ENCODE assay signal across 24 cellular contexts in genomic region chr12:125515887-125516286, GRCh38.
DNase-seq lines count a peak whose midpoint lies in the region; ATAC-seq, FAIRE-seq and TF ChIP-seq lines count a peak whose summit lies in the region.
"Had no signal": no experiment of that assay in that cellular context is flagged by ENCODE, and none has a peak within 500 bp of the region (broad histone marks: within the 10 kb centered on the region; RNA-seq: fewer than 3 reads in every experiment).

No MANE protein-coding gene starts in this region.

- H3K9me3 ChIP-seq in HEK293 (ENCODE audit: control insufficient read depth, insufficient read depth, low read depth, low read length) (no peaks in the 10 kb centered on the region), IMR-90 (ENCODE audit: control insufficient read depth, insufficient read depth, low read length) (peaks cover 36% of the 10 kb centered on the region), neuronal stem cell (replicated peaks in 1 of 2; ENCODE audit: control insufficient read depth in 2 of 2, insufficient read depth in 1 of 2, low read depth in 1 of 2, low read length in 2 of 2) (peaks cover 0 to 2% of the 10 kb centered on the region in 2 donors), psoas muscle (no peaks in the 10 kb centered on the region)
- H3K9me3 ChIP-seq: BLaER1 treated with 17β-estradiol and CSF1 and Interleukin-3, amounts not matched to agents 10 nM and 100 nM; Caco-2 had no signal

- no peak for TF ChIP-seq CTCF in HEK293 (tag by site-specific recombination; IDR thresholded peaks at IDR 0.05)
- TF ChIP-seq CTCF in IMR-90 (conservative IDR thresholded peaks at IDR 0.05; ENCODE audit: low read depth, low read length) = no peak
- TF ChIP-seq CTCF in psoas muscle (IDR thresholded peaks at IDR 0.05) = no peak

- H3K18ac ChIP-seq in IMR-90 (ENCODE audit: low read depth, low read length) (no peak overlapping the region), neuronal stem cell (ENCODE audit: low read length) (no peak overlapping the region)

- H3K27me3 ChIP-seq in IMR-90 (ENCODE audit: control insufficient read depth, insufficient read depth, low read length) (no peaks in the 10 kb centered on the region), neuronal stem cell (ENCODE audit: control insufficient read depth in 3 of 3, insufficient read depth in 3 of 3, low read depth in 1 of 3, low read length in 3 of 3) (no peaks in the 10 kb centered on the region), psoas muscle (ENCODE audit: insufficient read depth in 3 of 3, low read length in 2 of 3) (no peaks in the 10 kb centered on the region)
- H3K27me3 ChIP-seq: BLaER1 treated with 17β-estradiol and CSF1 and Interleukin-3, amounts not matched to agents 10 nM and 100 nM had no signal

- FAIRE-seq in GM12891 (lab: Jason Lieb, UNC) = peak; percentile 38
- FAIRE-seq: A204.1, D721Med, G401.6, GM12878, GM19239 had no signal

- no peak for TF ChIP-seq RAD21 in IMR-90 (IDR thresholded peaks at IDR 0.05; ENCODE audit: low read length)

- peak overlapping the region; percentile 45 for H2BK5ac ChIP-seq in IMR-90 (ENCODE audit: low read depth, low read length, poor library complexity, severe bottlenecking)
- no peak overlapping the region for H2BK5ac ChIP-seq in neuronal stem cell (ENCODE audit: low read length)

- H2BK15ac ChIP-seq in IMR-90 (ENCODE audit: low read depth, low read length) = no peak overlapping the region
- H2BK15ac ChIP-seq in neuronal stem cell (ENCODE audit: low read length) = no peak overlapping the region

- H3K4me3 ChIP-seq in HEK293 (ENCODE audit: low read depth, low read length) (no peak overlapping the region), IMR-90 (ENCODE audit: insufficient read depth, low read depth, low read length) (no peak overlapping the region), neuronal stem cell (ENCODE audit: low read length in 2 of 2) (no peak overlapping the region), psoas muscle (no peak overlapping the region)
- H3K4me3 ChIP-seq: BLaER1 treated with 17β-estradiol and CSF1 and Interleukin-3, amounts not matched to agents 10 nM and 100 nM; GM12878 had no signal

- no peak overlapping the region for H2AK5ac ChIP-seq in IMR-90 (ENCODE audit: low read depth, low read length)
- H2AK5ac ChIP-seq in neuronal stem cell (ENCODE audit: low read depth, low read length) = no peak overlapping the region

- H3K4me2 ChIP-seq in IMR-90 (ENCODE audit: low read depth, low read length) = no peak overlapping the region
- H3K4me2 ChIP-seq in neuronal stem cell (ENCODE audit: insufficient read depth, low read length, poor library complexity, severe bottlenecking) = no peak overlapping the region
- H3K4me2 ChIP-seq: BLaER1 treated with 17β-estradiol and CSF1 and Interleukin-3, amounts not matched to agents 10 nM and 100 nM had no signal

- H3K27ac ChIP-seq in HEK293 (ENCODE audit: extremely low read depth, low read depth, low read length) (no peak overlapping the region), IMR-90 (ENCODE audit: insufficient read depth, low read length) (no peak overlapping the region), neuronal stem cell (replicated peaks; ENCODE audit: low read length) (no peak overlapping the region), psoas muscle (no peak overlapping the region)
- H3K27ac ChIP-seq: BLaER1 treated with 17β-estradiol and CSF1 and Interleukin-3, amounts not matched to agents 10 nM and 100 nM; C4-2B had no signal

- H2AK9ac ChIP-seq in IMR-90 (replicated peaks; ENCODE audit: low read depth, low read length, poor library complexity) = no peak overlapping the region

- no peak for TF ChIP-seq POLR2A in GM12891 (IDR thresholded peaks at IDR 0.05; ENCODE audit: low read depth, low read length)
- TF ChIP-seq POLR2A in IMR-90 (IDR thresholded peaks at IDR 0.05; ENCODE audit: low read depth, low read length) = no peak

- POLR2A ChIA-PET in HEK293 (lab: Yijun Ruan, JAX) (no interaction called here), IMR-90 (lab: Charles Lee; ENCODE audit: unreplicated experiment) (no interaction called here)

- H3K14ac ChIP-seq in IMR-90 (replicated peaks; ENCODE audit: low read depth, low read length) (no peak overlapping the region), neuronal stem cell (ENCODE audit: low read length) (peak overlapping the region; percentile 48)

- H3K9me1 ChIP-seq in IMR-90 (ENCODE audit: insufficient read depth, low read length) = no peaks in the 10 kb centered on the region

- no peak overlapping the region for H3K23ac ChIP-seq in IMR-90 (ENCODE audit: low read depth, low read length)
- H3K23ac ChIP-seq in neuronal stem cell (ENCODE audit: low read depth, low read length, poor library complexity) = no peak overlapping the region

- no peak overlapping the region for H2BK20ac ChIP-seq in IMR-90 (ENCODE audit: low read depth, low read length)

- H3K9ac ChIP-seq in IMR-90 (ENCODE audit: low read depth, low read length) = no peak overlapping the region
- peak overlapping the region; percentile 68 for H3K9ac ChIP-seq in neuronal stem cell (ENCODE audit: low read depth, low read length, poor library complexity)
- H3K9ac ChIP-seq: BLaER1 treated with 17β-estradiol and CSF1 and Interleukin-3, amounts not matched to agents 10 nM and 100 nM had no signal

- CTCF ChIA-PET in HEK293 (lab: Yijun Ruan, JAX) = interaction anchor here (0.7 kb wide), 1 partner anchor 8 kb away, joined by 6 read pairs; no protein-coding TSS in a partner anchor
- CTCF ChIA-PET in IMR-90 (lab: Yijun Ruan, JAX) = no interaction called here

- H3K4ac ChIP-seq in IMR-90 (ENCODE audit: low read depth, low read length) = no peak overlapping the region
- no peak overlapping the region for H3K4ac ChIP-seq in neuronal stem cell (ENCODE audit: low read length)

- H4K8ac ChIP-seq in IMR-90 (ENCODE audit: low read depth in 2 of 2, low read length in 2 of 2) (no peak overlapping the region), neuronal stem cell (ENCODE audit: low read depth, low read length) (no peak overlapping the region)

- H2AFZ ChIP-seq in IMR-90 (replicated peaks; ENCODE audit: low read length, poor library complexity) (no peak overlapping the region), neuronal stem cell (ENCODE audit: low read length) (no peak overlapping the region)

- intact Hi-C loops in IMR-90 (cut with micrococcal nuclease) = no loop called here
- intact Hi-C loops in psoas muscle (cut with DNase I) = no loop called here

- H3K4me1 ChIP-seq in HEK293 (ENCODE audit: control insufficient read depth, insufficient read depth, low read length) (no peaks in the 10 kb centered on the region), IMR-90 (ENCODE audit: control insufficient read depth, insufficient read depth, low read length) (no peaks in the 10 kb centered on the region), neuronal stem cell (ENCODE audit: control insufficient read depth in 2 of 2, insufficient read depth in 1 of 2, low read depth in 1 of 2, low read length in 2 of 2) (peaks cover 0 to 8% of the 10 kb centered on the region in 2 donors), psoas muscle (no peaks in the 10 kb centered on the region)
- H3K4me1 ChIP-seq: BLaER1 treated with 17β-estradiol and CSF1 and Interleukin-3, amounts not matched to agents 10 nM and 100 nM had no signal

- no peak overlapping the region for H3K56ac ChIP-seq in IMR-90 (ENCODE audit: extremely low read depth, insufficient read depth, low read length)

- no TSS peak for BruUV-seq in IMR-90 (replicated peaks; lab: Mats Ljungman, UMichigan)

- DNase-seq in GM12891 (ENCODE audit: insufficient read length, low spot score) (no peak), IMR-90 (no peak), neuronal stem cell (ENCODE audit: low spot score) (no peak), psoas muscle (no peak), AG08396 (ENCODE audit: low spot score) (no peak), MV-4-11 (lab: John Stamatoyannopoulos, UW) (no peak), pons (ENCODE audit: low spot score) (no peak)
- DNase-seq: 8988T; ACHN; AML-193; Caco-2; Calu3; CD4-positive, alpha-beta T cell; CD8-positive, alpha-beta T cell; DMS79 treated with DMSO at 0.1 percent for 48 hours; GF-D8 had no signal

- 76 to 100% methylated on average over 3 to 5 of the region's 8 CpGs for WGBS in IMR-90 (ENCODE audit: extremely low coverage in 2 of 2, insufficient read length in 1 of 2), 2 experiments
- 96 to 100% methylated on average over 3 to 5 of the region's 8 CpGs for WGBS in neuronal stem cell (ENCODE audit: extremely low coverage in 2 of 2, insufficient read length in 2 of 2, insufficient replicate concordance in 1 of 2), 2 donors
- WGBS in psoas muscle, 3 donors = 88 to 94% (median 88%) methylated on average over 8 of the region's 8 CpGs

- no peak overlapping the region for H4K5ac ChIP-seq in IMR-90 (ENCODE audit: low read depth, low read length)

- H2BK12ac ChIP-seq in neuronal stem cell (ENCODE audit: low read length) = no peak overlapping the region

- H2BK120ac ChIP-seq in IMR-90 (ENCODE audit: low read depth, low read length) = no peak overlapping the region
- H2BK120ac ChIP-seq in neuronal stem cell (ENCODE audit: low read depth, low read length) = no peak overlapping the region

- in situ Hi-C loops in IMR-90 (cut with MboI; ENCODE audit: low sequenced_read_pairs) = no loop called here

- H3K36me3 ChIP-seq in HEK293 (ENCODE audit: control insufficient read depth in 2 of 2, insufficient read depth in 1 of 2, low read length in 2 of 2) = no peaks in the 10 kb centered on the region
- no peaks in the 10 kb centered on the region for H3K36me3 ChIP-seq in IMR-90 (ENCODE audit: control insufficient read depth, insufficient read depth, low read length)
- peaks cover 0 to 7% of the 10 kb centered on the region in 2 donors for H3K36me3 ChIP-seq in neuronal stem cell (replicated peaks in 1 of 2; ENCODE audit: control insufficient read depth in 2 of 2, insufficient read depth in 2 of 2, low read length in 2 of 2)
- H3K36me3 ChIP-seq in psoas muscle (ENCODE audit: insufficient read depth in 1 of 2, low read depth in 1 of 2) = no peaks in the 10 kb centered on the region
- H3K36me3 ChIP-seq: BLaER1 treated with 17β-estradiol and CSF1 and Interleukin-3, amounts not matched to agents 10 nM and 100 nM had no signal

- H4K91ac ChIP-seq in IMR-90 (ENCODE audit: insufficient read depth, low read depth, low read length) (no peak overlapping the region), neuronal stem cell (ENCODE audit: low read depth, low read length, poor library complexity) (no peak overlapping the region)

- no peaks in the 10 kb centered on the region for H4K20me1 ChIP-seq in IMR-90 (ENCODE audit: insufficient read depth, low read length)
- H4K20me1 ChIP-seq: BLaER1 treated with 17β-estradiol and CSF1 and Interleukin-3, amounts not matched to agents 10 nM and 100 nM had no signal

- H3K79me1 ChIP-seq in IMR-90 (ENCODE audit: low read depth in 1 of 2, low read length in 2 of 2) (no peaks in the 10 kb centered on the region), neuronal stem cell (ENCODE audit: low read depth, low read length) (no peaks in the 10 kb centered on the region)

- ATAC-seq in IMR-90 (ENCODE audit: low read depth) = no peak
- ATAC-seq in psoas muscle = no peak
- ATAC-seq: CD8-positive, alpha-beta T cell; GM12878 had no signal

- dilution Hi-C loops in IMR-90 (cut with HindIII; ENCODE audit: low sequenced_read_pairs, unreplicated experiment) = no loop called here

TF ChIP-seq in GM12891, 5 proteins besides CTCF, POLR2A, EP300 and RAD21 (continues in another document):
- no peak for TF ChIP-seq POLR2AphosphoS5 (IDR thresholded peaks at IDR 0.05; ENCODE audit: low read depth, low read length)

TF ChIP-seq in IMR-90, 13 proteins besides CTCF, POLR2A, EP300 and RAD21 (continues in another document):
- TF ChIP-seq RFX5 (IDR thresholded peaks at IDR 0.05; ENCODE audit: low read depth, low read length) = no peak
